In the genomic region with DNA sequence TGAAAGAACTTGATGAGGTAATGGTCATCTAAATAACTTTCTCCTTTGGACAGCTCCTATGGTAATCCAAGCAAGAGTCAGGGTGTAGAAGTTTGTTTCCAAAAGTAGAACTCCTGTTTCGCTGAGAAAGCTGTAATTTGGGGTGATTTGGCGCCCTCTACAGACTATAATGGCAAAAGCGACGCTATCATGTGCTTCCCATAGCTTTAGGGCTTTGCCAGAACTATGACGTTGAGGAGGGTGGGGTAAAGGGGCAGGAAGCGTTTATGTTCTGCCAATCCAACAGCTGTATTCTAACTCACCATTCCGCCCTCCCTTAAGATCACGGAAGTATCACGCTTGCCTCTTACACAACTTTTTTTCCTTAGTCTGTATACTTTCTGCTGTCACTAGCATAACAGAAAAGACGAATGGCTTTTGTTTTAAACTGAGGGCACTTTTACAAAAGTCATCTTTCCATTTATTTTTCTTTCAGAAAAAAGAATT, we compare ENCODE assay signal across 8 cellular contexts. TPM values are rescaled to one million over a fixed set of nuclear protein-coding genes. Genes with fewer than 3 reads are reported as not detected.
DNase-seq lines count a peak whose midpoint lies in the region; ATAC-seq and TF ChIP-seq lines count a peak whose summit lies in the region.

A gene with protein sequence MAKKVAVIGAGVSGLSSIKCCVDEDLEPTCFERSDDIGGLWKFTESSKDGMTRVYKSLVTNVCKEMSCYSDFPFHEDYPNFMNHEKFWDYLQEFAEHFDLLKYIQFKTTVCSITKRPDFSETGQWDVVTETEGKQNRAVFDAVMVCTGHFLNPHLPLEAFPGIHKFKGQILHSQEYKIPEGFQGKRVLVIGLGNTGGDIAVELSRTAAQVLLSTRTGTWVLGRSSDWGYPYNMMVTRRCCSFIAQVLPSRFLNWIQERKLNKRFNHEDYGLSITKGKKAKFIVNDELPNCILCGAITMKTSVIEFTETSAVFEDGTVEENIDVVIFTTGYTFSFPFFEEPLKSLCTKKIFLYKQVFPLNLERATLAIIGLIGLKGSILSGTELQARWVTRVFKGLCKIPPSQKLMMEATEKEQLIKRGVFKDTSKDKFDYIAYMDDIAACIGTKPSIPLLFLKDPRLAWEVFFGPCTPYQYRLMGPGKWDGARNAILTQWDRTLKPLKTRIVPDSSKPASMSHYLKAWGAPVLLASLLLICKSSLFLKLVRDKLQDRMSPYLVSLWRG (plus strand): TSS at position 349 of the 486 bp plus-strand sequence. CDS start 5,643 bp downstream, outside the sequence.

- H3K4me3 Mint-ChIP-seq in chondrocyte (ENCODE audit: unreplicated experiment) = peak within 1 kb of the TSS; percentile 71

- H3K4me1 Mint-ChIP-seq in chondrocyte (ENCODE audit: low read depth) = peaks cover 14% of the 10 kb centered on the region

- H3K27ac Mint-ChIP-seq in chondrocyte (ENCODE audit: unreplicated experiment) = peak within 1 kb of the TSS; percentile 94

- peak; percentile 95 for TF ChIP-seq CTCF in chondrocyte (IDR thresholded peaks at IDR 0.05)

- H3K27me3 Mint-ChIP-seq in chondrocyte (ENCODE audit: low read depth) = no peaks in the 10 kb centered on the region

- peaks cover under 1% of the 10 kb centered on the region for H3K36me3 Mint-ChIP-seq in chondrocyte (ENCODE audit: low read depth)

- DNase-seq in AG20443 (ENCODE audit: low spot score) (peak; percentile 96), NCI-H345 (lab: John Stamatoyannopoulos, UW) (peak; percentile 86), chondrocyte (ENCODE audit: low spot score) (no peak), kidney tubule cell (ENCODE audit: low spot score) (peak; percentile 97)
- peak; percentile 16 to 67 (median 62) for DNase-seq in activated CD4-positive, CD25-positive, alpha-beta regulatory T cell (lab: John Stamatoyannopoulos, UW)
- DNase-seq in stimulated activated CD4-positive, alpha-beta T cell treated with anti-CD3 and anti-CD28 coated beads, Interleukin-1b, Interleukin-23, amount 100 ng/mL, for 4 hours (ENCODE audit: low read depth in 2 of 2) = peak; percentile 23 to 72

- H3K9me3 Mint-ChIP-seq in chondrocyte (ENCODE audit: low read depth) = peaks cover under 1% of the 10 kb centered on the region

- ATAC-seq in GM19025 (IDR thresholded peaks at IDR 0.05; ENCODE audit: low read depth, unreplicated experiment) (peak; percentile 100), HG03342 (IDR thresholded peaks at IDR 0.05; ENCODE audit: unreplicated experiment) (peak; percentile 100)

RNA-seq across cellular contexts. Expression of the gene that starts here (rescaled TPM):
- 2.2 to 3.5 TPM (median 2.6 TPM) in 3 replicates for total RNA-seq in chondrocyte
